Comparison of ENCODE assay signal across 8 cellular contexts in the genomic region with DNA sequence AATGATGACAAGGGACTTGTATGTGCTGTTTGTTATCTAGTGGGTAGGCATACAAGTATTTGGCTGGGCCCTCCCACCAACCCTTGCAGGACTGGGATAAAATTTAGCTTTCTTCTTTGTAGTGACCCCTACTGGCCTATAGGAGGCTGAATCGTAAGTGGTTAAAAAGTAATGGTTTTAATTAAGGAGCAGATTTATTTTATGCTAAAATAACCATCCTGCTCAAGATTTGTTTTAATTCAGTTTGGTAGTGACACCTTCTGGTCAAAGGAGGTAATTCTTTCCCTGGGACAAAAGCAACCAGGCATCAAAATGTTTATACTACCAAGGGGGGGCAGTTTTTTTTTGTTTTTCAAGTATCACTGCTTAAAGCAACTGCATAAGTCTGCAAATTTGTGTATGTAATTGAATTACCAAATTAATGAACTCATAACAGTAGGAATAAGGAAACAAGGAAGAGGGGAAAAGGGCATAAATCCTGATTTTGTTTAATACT.
A peak's percentile ranks its signal among the peaks of the same experiment; 100 is the strongest.
DNase-seq lines count a peak whose midpoint lies in the region; ATAC-seq and TF ChIP-seq lines count a peak whose summit lies in the region.

No MANE protein-coding gene starts in this region.

- no peak for DNase-seq in activated naive CD8-positive, alpha-beta T cell treated with anti-CD3 and anti-CD28 coated beads, Interleukin-2, amount 50 U/mL, for 24 hours
- DNase-seq in NCI-H524 (lab: John Stamatoyannopoulos, UW): peak; percentile 23 to 81
- DNase-seq in central memory CD8-positive, alpha-beta T cell (ENCODE audit: low spot score in 2 of 2): no peak
- DNase-seq in left lung: no peak
- no peak for DNase-seq in aorta

- no peak overlapping the region for H3K4me3 ChIP-seq in left lung
- no peak overlapping the region for H3K4me3 ChIP-seq in aorta (ENCODE audit: low read length in 2 of 2)

- peak overlapping the region; percentile 1 for H3K27ac Mint-ChIP-seq in activated naive CD8-positive, alpha-beta T cell
- H3K27ac Mint-ChIP-seq in activated naive CD8-positive, alpha-beta T cell treated with anti-CD3 and anti-CD28 coated beads, Interleukin-2, amount 50 U/mL, for 24 hours: no peak overlapping the region
- H3K27ac Mint-ChIP-seq in central memory CD8-positive, alpha-beta T cell (ENCODE audit: low read depth): no peak overlapping the region

- no peaks in the 10 kb centered on the region for H3K9me3 ChIP-seq in left lung
- H3K9me3 ChIP-seq in aorta (ENCODE audit: control insufficient read depth, low read length): no peaks in the 10 kb centered on the region

- H3K4me1 Mint-ChIP-seq in activated naive CD8-positive, alpha-beta T cell (ENCODE audit: low read depth): peaks cover 3% of the 10 kb centered on the region
- peaks cover 1% of the 10 kb centered on the region for H3K4me1 Mint-ChIP-seq in activated naive CD8-positive, alpha-beta T cell treated with anti-CD3 and anti-CD28 coated beads, Interleukin-2, amount 50 U/mL, for 24 hours
- no peaks in the 10 kb centered on the region for H3K4me1 Mint-ChIP-seq in central memory CD8-positive, alpha-beta T cell

- H3K4me1 ChIP-seq in left lung: peaks cover 9 to 25% of the 10 kb centered on the region in 2 donors
- peaks cover 0 to 4% of the 10 kb centered on the region in 2 donors for H3K4me1 ChIP-seq in aorta (ENCODE audit: control insufficient read depth in 1 of 2, insufficient read depth in 2 of 2, low read length in 2 of 2)

- no peak overlapping the region for H3K27ac ChIP-seq in left lung
- no peak overlapping the region for H3K27ac ChIP-seq in aorta (ENCODE audit: low read depth in 1 of 2, low read length in 2 of 2)

- peak; percentile 68 to 82 for TF ChIP-seq CTCF in left lung (IDR thresholded peaks at IDR 0.05)

- WGBS in aorta, 2 donors: 0 to 3% methylated on average over 1 of the region's 1 CpG

- H3K9me3 Mint-ChIP-seq in activated naive CD8-positive, alpha-beta T cell (ENCODE audit: low read depth): no peaks in the 10 kb centered on the region
- H3K9me3 Mint-ChIP-seq in activated naive CD8-positive, alpha-beta T cell treated with anti-CD3 and anti-CD28 coated beads, Interleukin-2, amount 50 U/mL, for 24 hours: no peaks in the 10 kb centered on the region
- H3K9me3 Mint-ChIP-seq in central memory CD8-positive, alpha-beta T cell: no peaks in the 10 kb centered on the region

- no peak for ATAC-seq in activated naive CD8-positive, alpha-beta T cell treated with anti-CD3 and anti-CD28 coated beads, Interleukin-2, amount 50 U/mL, for 24 hours
- ATAC-seq in HG02571 (IDR thresholded peaks at IDR 0.05; ENCODE audit: unreplicated experiment) (peak; percentile 46), left lung (peak; percentile 77), aorta (ENCODE audit: low FRiP score) (peak; percentile 69), HG02763 (IDR thresholded peaks at IDR 0.05; ENCODE audit: unreplicated experiment) (no peak)
- peak; percentile 70 for ATAC-seq in central memory CD8-positive, alpha-beta T cell (replicated peaks; ENCODE audit: extremely low read depth, poor library complexity, severe bottlenecking)

- H3K27me3 ChIP-seq in left lung: no peaks in the 10 kb centered on the region
- H3K27me3 ChIP-seq in aorta (ENCODE audit: control insufficient read depth in 1 of 2, insufficient read depth in 2 of 2, low read length in 1 of 2): no peaks in the 10 kb centered on the region

- H3K27me3 Mint-ChIP-seq in activated naive CD8-positive, alpha-beta T cell: no peaks in the 10 kb centered on the region
- H3K27me3 Mint-ChIP-seq in activated naive CD8-positive, alpha-beta T cell treated with anti-CD3 and anti-CD28 coated beads, Interleukin-2, amount 50 U/mL, for 24 hours: no peaks in the 10 kb centered on the region
- H3K27me3 Mint-ChIP-seq in central memory CD8-positive, alpha-beta T cell: no peaks in the 10 kb centered on the region

- H3K36me3 ChIP-seq in left lung (peaks cover 0 to 36% of the 10 kb centered on the region in 2 donors), aorta (ENCODE audit: control insufficient read depth in 1 of 2, insufficient read depth in 2 of 2, low read length in 1 of 2) (peaks cover 0 to 2% of the 10 kb centered on the region in 2 donors)

- intact Hi-C loops in left lung (cut with DNase I) (loop anchor here in 1 of 2 donors (10.0 kb wide), 1 partner anchor 819 kb away; no protein-coding TSS in a partner anchor), aorta (cut with DNase I) (loop anchor here (2.0 to 10.0 kb wide), 7 partner anchors 167 to 821 kb away; partner anchors contain the start of gene RARB (in 2 of the 2))

- H3K36me3 Mint-ChIP-seq in activated naive CD8-positive, alpha-beta T cell: peaks cover 5% of the 10 kb centered on the region
- no peaks in the 10 kb centered on the region for H3K36me3 Mint-ChIP-seq in activated naive CD8-positive, alpha-beta T cell treated with anti-CD3 and anti-CD28 coated beads, Interleukin-2, amount 50 U/mL, for 24 hours (ENCODE audit: low read depth)
- H3K36me3 Mint-ChIP-seq in central memory CD8-positive, alpha-beta T cell (ENCODE audit: insufficient read depth): peaks cover 13% of the 10 kb centered on the region

- H3K4me3 Mint-ChIP-seq in activated naive CD8-positive, alpha-beta T cell: no peak overlapping the region
- H3K4me3 Mint-ChIP-seq in activated naive CD8-positive, alpha-beta T cell treated with anti-CD3 and anti-CD28 coated beads, Interleukin-2, amount 50 U/mL, for 24 hours: no peak overlapping the region
- H3K4me3 Mint-ChIP-seq in central memory CD8-positive, alpha-beta T cell: no peak overlapping the region

Comparison
In these comparisons a context has a peak if more than half of its experiments do, and no peak if none do; other contexts are left out.
1. ATAC-seq: peak in HG02571 (single experiment), central memory CD8-positive, alpha-beta T cell (single experiment), left lung (single experiment) and aorta (single experiment); none in activated naive CD8-positive, alpha-beta T cell treated with anti-CD3 and anti-CD28 coated beads, Interleukin-2, amount 50 U/mL, for 24 hours (single experiment) and HG02763 (single experiment).
2. DNase-seq: peak in NCI-H524 (2 of 2); none in activated naive CD8-positive, alpha-beta T cell treated with anti-CD3 and anti-CD28 coated beads, Interleukin-2, amount 50 U/mL, for 24 hours (single experiment), central memory CD8-positive, alpha-beta T cell (0 of 2), left lung (0 of 2) and aorta (0 of 2).